ENCODE assay signal across 1 cellular context in genomic region chr4:76780781-76781697, GRCh38.
TF ChIP-seq lines count a peak whose summit lies in the region.

No MANE protein-coding gene starts in this region.

TF ChIP-seq in GM23338, 12 proteins besides CTCF, POLR2A, EP300 and RAD21 (continued from another document):
- TF ChIP-seq ZNF462 (CRISPR knock-in tag; IDR thresholded peaks at IDR 0.05) (no peak), NANOG (IDR thresholded peaks at IDR 0.05; ENCODE audit: borderline replicate concordance) (no peak), REST (IDR thresholded peaks at IDR 0.05; ENCODE audit: unreplicated experiment) (no peak)
